ENCODE assay signal across 15 cellular contexts in the genomic region with DNA sequence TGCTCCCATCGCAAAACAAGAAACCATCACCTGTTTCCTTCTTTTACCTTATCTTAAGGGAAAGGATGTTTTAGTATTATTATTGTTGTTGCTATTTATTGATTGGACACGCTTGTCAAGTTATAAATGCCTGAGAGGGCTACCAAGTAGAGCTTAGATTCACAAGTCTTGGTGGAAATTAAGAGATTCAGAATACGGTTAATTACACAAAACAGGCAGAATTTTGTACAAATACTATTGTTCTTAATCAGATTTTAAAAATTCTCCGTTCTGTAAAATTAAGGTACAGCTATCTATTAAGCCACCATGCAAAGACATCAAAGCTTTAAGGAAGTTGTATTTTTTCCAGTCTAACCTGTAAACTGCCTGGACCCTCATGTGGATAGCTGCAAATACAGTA. TPM values are rescaled to one million over a fixed set of nuclear protein-coding genes. Genes with fewer than 3 reads are reported as not detected.
DNase-seq lines count a peak whose midpoint lies in the region; ATAC-seq, FAIRE-seq and TF ChIP-seq lines count a peak whose summit lies in the region.
"Had no signal": no experiment of that assay in that cellular context is flagged by ENCODE, and none has a peak within 500 bp of the region (broad histone marks: within the 10 kb centered on the region; RNA-seq: fewer than 3 reads in every experiment).

No MANE protein-coding gene starts in this region.

- peaks cover 16% of the 10 kb centered on the region for H3K4me1 ChIP-seq in HUES64 (ENCODE audit: insufficient read depth, low read length)
- peaks cover 3% of the 10 kb centered on the region for H3K4me1 ChIP-seq in ectodermal cell (ENCODE audit: control insufficient read depth, insufficient read depth, low read length)
- H3K4me1 ChIP-seq in neuron (ENCODE audit: insufficient read depth, low read length) = peaks cover 25% of the 10 kb centered on the region

- peak overlapping the region; percentile 69 for H3K4me3 Mint-ChIP-seq in CD4-positive, alpha-beta T cell
- H3K4me3 Mint-ChIP-seq in activated T-helper 1 cell treated with anti-CD3 and anti-CD28 coated beads, Interleukin-12 subunit alpha, Interleukin-12 subunit beta, Interleukin-2, Interleukin-4 antibody, amounts not matched to agents 30 ng/mL and 10 ng/mL and 1 ng/mL, durations not matched to agents 14 hours and 24 hours and 36 hours = no peak overlapping the region
- H3K4me3 Mint-ChIP-seq: activated CD4-positive, alpha-beta memory T cell treated with anti-CD3 and anti-CD28 coated beads for 36 hours had no signal

- POLR2A ChIA-PET in CD4-positive, alpha-beta T cell (lab: Charles Lee) = no interaction called here

- no peak for DNase-seq in CD4-positive, alpha-beta T cell
- no peak for DNase-seq in NCI-H526 treated with DMSO at 0.1 percent for 48 hours (lab: John Stamatoyannopoulos, UW)
- no peak for DNase-seq in activated T-helper 1 cell treated with anti-CD3 and anti-CD28 coated beads, Interleukin-12 subunit alpha, Interleukin-12 subunit beta, Interleukin-2, Interleukin-4 antibody, amounts not matched to agents 30 ng/mL and 10 ng/mL and 1 ng/mL, durations not matched to agents 14 hours and 24 hours and 36 hours (ENCODE audit: low spot score)
- no peak for DNase-seq in GM19239 (ENCODE audit: insufficient read length, low spot score)
- DNase-seq: activated CD4-positive, alpha-beta memory T cell treated with anti-CD3 and anti-CD28 coated beads for 36 hours; activated naive CD4-positive, alpha-beta T cell treated with anti-CD3 and anti-CD28 coated beads, Interleukin-2, amount 50 U/mL, for 16 hours; dermis blood vessel endothelial cell; NCI-H2227 treated with DMSO at 0.1 percent for 48 hours; stimulated activated CD4-positive, alpha-beta T cell treated with anti-CD3 and anti-CD28 coated beads, Interleukin-1b, Interleukin-23, amount 100 ng/mL, for 48 hours; T-helper 2 cell had no signal

- no peak for ATAC-seq in CD4-positive, alpha-beta T cell (ENCODE audit: poor library complexity)
- ATAC-seq in GM19455 (IDR thresholded peaks at IDR 0.05; ENCODE audit: unreplicated experiment) = no peak

- H3K27me3 Mint-ChIP-seq in CD4-positive, alpha-beta T cell = peaks cover 63% of the 10 kb centered on the region
- H3K27me3 Mint-ChIP-seq in activated T-helper 1 cell treated with anti-CD3 and anti-CD28 coated beads, Interleukin-12 subunit alpha, Interleukin-12 subunit beta, Interleukin-2, Interleukin-4 antibody, amounts not matched to agents 30 ng/mL and 10 ng/mL and 1 ng/mL, durations not matched to agents 14 hours and 24 hours and 36 hours (ENCODE audit: insufficient read depth) = peaks cover 54% of the 10 kb centered on the region

- peak overlapping the region; percentile 32 for H2AFZ ChIP-seq in neuron (ENCODE audit: low read depth, low read length)

- H3K36me3 ChIP-seq in HUES64 (ENCODE audit: insufficient read depth, low read length) (no peaks in the 10 kb centered on the region), ectodermal cell (ENCODE audit: control insufficient read depth, insufficient read depth, low read length) (no peaks in the 10 kb centered on the region), neuron (ENCODE audit: insufficient read depth, low read length) (no peaks in the 10 kb centered on the region)

- H3K4me3 ChIP-seq in HUES64 (ENCODE audit: low read length) (peak overlapping the region; percentile 66), ectodermal cell (ENCODE audit: insufficient read depth, low read depth, low read length) (peak overlapping the region; percentile 50), neuron (ENCODE audit: low read length) (peak overlapping the region; percentile 75)

- peak overlapping the region; percentile 58; the same call in 1 of the 2 replicates for H3K9ac ChIP-seq in HUES64 (ENCODE audit: low read depth, low read length)

- WGBS in HUES64 = 91% methylated on average over 3 of the region's 4 CpGs
- 67 to 86% methylated on average over 2 to 3 of the region's 4 CpGs for WGBS in ectodermal cell, 2 experiments

- FAIRE-seq in GM19239 (lab: Jason Lieb, UNC) = no peak

- no peaks in the 10 kb centered on the region for H3K9me3 Mint-ChIP-seq in CD4-positive, alpha-beta T cell
- no peaks in the 10 kb centered on the region for H3K9me3 Mint-ChIP-seq in activated T-helper 1 cell treated with anti-CD3 and anti-CD28 coated beads, Interleukin-12 subunit alpha, Interleukin-12 subunit beta, Interleukin-2, Interleukin-4 antibody, amounts not matched to agents 30 ng/mL and 10 ng/mL and 1 ng/mL, durations not matched to agents 14 hours and 24 hours and 36 hours
- H3K9me3 Mint-ChIP-seq: activated CD4-positive, alpha-beta memory T cell treated with anti-CD3 and anti-CD28 coated beads for 36 hours; stimulated activated memory B cell treated with anti-CD40 and anti-IgM and Interleukin-4, amounts not matched to agents 10 μg/mL and 1 μg/mL and 100 μg/mL, for 72 hours had no signal

- no peaks in the 10 kb centered on the region for H3K9me3 ChIP-seq in CD4-positive, alpha-beta T cell (ENCODE audit: control insufficient read depth, low read length)
- H3K9me3 ChIP-seq in HUES64 (ENCODE audit: insufficient read depth, low read depth, low read length) = no peaks in the 10 kb centered on the region
- no peaks in the 10 kb centered on the region for H3K9me3 ChIP-seq in ectodermal cell (ENCODE audit: control insufficient read depth, low read length)
- no peaks in the 10 kb centered on the region for H3K9me3 ChIP-seq in neuron (ENCODE audit: low read length)

- H3K27ac Mint-ChIP-seq in CD4-positive, alpha-beta T cell = no peak overlapping the region
- H3K27ac Mint-ChIP-seq in activated T-helper 1 cell treated with anti-CD3 and anti-CD28 coated beads, Interleukin-12 subunit alpha, Interleukin-12 subunit beta, Interleukin-2, Interleukin-4 antibody, amounts not matched to agents 30 ng/mL and 10 ng/mL and 1 ng/mL, durations not matched to agents 14 hours and 24 hours and 36 hours = no peak overlapping the region
- H3K27ac Mint-ChIP-seq: activated CD4-positive, alpha-beta memory T cell treated with anti-CD3 and anti-CD28 coated beads for 36 hours; stimulated activated memory B cell treated with anti-CD40 and anti-IgM and Interleukin-4, amounts not matched to agents 10 μg/mL and 1 μg/mL and 100 μg/mL, for 72 hours had no signal

- intact Hi-C loops in CD4-positive, alpha-beta T cell (cut with DNase I, micrococcal nuclease) = no loop called here
- intact Hi-C loops in activated T-helper 1 cell treated with anti-CD3 and anti-CD28 coated beads, Interleukin-12 subunit alpha, Interleukin-12 subunit beta, Interleukin-2, Interleukin-4 antibody, amounts not matched to agents 30 ng/mL and 10 ng/mL and 1 ng/mL, durations not matched to agents 14 hours and 24 hours and 36 hours (cut with micrococcal nuclease) = loop anchor here (5.0 to 10.0 kb wide), 2 partner anchors 188 to 1199 kb away; no protein-coding TSS in a partner anchor

- no peaks in the 10 kb centered on the region for H3K36me3 Mint-ChIP-seq in CD4-positive, alpha-beta T cell (ENCODE audit: low read depth)
- peaks cover 2% of the 10 kb centered on the region for H3K36me3 Mint-ChIP-seq in activated T-helper 1 cell treated with anti-CD3 and anti-CD28 coated beads, Interleukin-12 subunit alpha, Interleukin-12 subunit beta, Interleukin-2, Interleukin-4 antibody, amounts not matched to agents 30 ng/mL and 10 ng/mL and 1 ng/mL, durations not matched to agents 14 hours and 24 hours and 36 hours (ENCODE audit: low read depth)

- H3K27me3 ChIP-seq in CD4-positive, alpha-beta T cell (ENCODE audit: control insufficient read depth, insufficient read depth, low read length) = peaks cover 57% of the 10 kb centered on the region
- H3K27me3 ChIP-seq in HUES64 (ENCODE audit: insufficient read depth, low read length) (peaks cover 60% of the 10 kb centered on the region), ectodermal cell (ENCODE audit: control insufficient read depth, insufficient read depth, low read length, poor library complexity, severe bottlenecking) (peaks cover 22% of the 10 kb centered on the region), neuron (ENCODE audit: insufficient read depth, low read length) (no peaks in the 10 kb centered on the region)

- no peak for TF ChIP-seq CTCF in CD4-positive, alpha-beta T cell (IDR thresholded peaks at IDR 0.05)

- H3K27ac ChIP-seq in CD4-positive, alpha-beta T cell (ENCODE audit: low read depth, low read length) = no peak overlapping the region
- H3K27ac ChIP-seq in HUES64 (ENCODE audit: low read depth, low read length) = no peak overlapping the region
- H3K27ac ChIP-seq in ectodermal cell (ENCODE audit: insufficient read depth, low read depth, low read length, poor library complexity, severe bottlenecking) = no peak overlapping the region

- CTCF ChIA-PET in CD4-positive, alpha-beta T cell (lab: Charles Lee) = no interaction called here

- peaks cover 16% of the 10 kb centered on the region for H3K4me1 Mint-ChIP-seq in CD4-positive, alpha-beta T cell (ENCODE audit: low read depth)
- H3K4me1 Mint-ChIP-seq in activated T-helper 1 cell treated with anti-CD3 and anti-CD28 coated beads, Interleukin-12 subunit alpha, Interleukin-12 subunit beta, Interleukin-2, Interleukin-4 antibody, amounts not matched to agents 30 ng/mL and 10 ng/mL and 1 ng/mL, durations not matched to agents 14 hours and 24 hours and 36 hours (ENCODE audit: low read depth) = peaks cover 5% of the 10 kb centered on the region

RNA-seq across cellular contexts. Expression of gene ZNF521, which starts 1.1 kb away (rescaled TPM):
- not detected for total RNA-seq in CD4-positive, alpha-beta T cell
- polyA plus RNA-seq in HUES64 (2013, experiment 1 of 2) = 18.0 TPM
- polyA plus RNA-seq in HUES64 (2013, experiment 2 of 2) = 24.3 TPM
- polyA plus RNA-seq in ectodermal cell (2013, experiment 1 of 4) = 103 TPM
- 128 TPM for polyA plus RNA-seq in ectodermal cell (2013, experiment 2 of 4)
- 106 TPM for polyA plus RNA-seq in ectodermal cell (2013, experiment 3 of 4)
- polyA plus RNA-seq in ectodermal cell (2013, experiment 4 of 4) = 120 TPM
- not detected in 2 replicates for total RNA-seq in activated T-helper 1 cell treated with anti-CD3 and anti-CD28 coated beads, Interleukin-12 subunit alpha, Interleukin-12 subunit beta, Interleukin-2, Interleukin-4 antibody, amounts not matched to agents 30 ng/mL and 10 ng/mL and 1 ng/mL, durations not matched to agents 14 hours and 24 hours and 36 hours
- total RNA-seq: activated CD4-positive, alpha-beta memory T cell treated with anti-CD3 and anti-CD28 coated beads for 36 hours had no signal
